33 cellular contexts compared by ENCODE assay signal in genomic region chr12:100940503-100940902, GRCh38.
DNase-seq lines count a peak whose midpoint lies in the region; ATAC-seq, FAIRE-seq and TF ChIP-seq lines count a peak whose summit lies in the region.
"Had no signal": no experiment of that assay in that cellular context is flagged by ENCODE, and none has a peak within 500 bp of the region (broad histone marks: within the 10 kb centered on the region; RNA-seq: fewer than 3 reads in every experiment).

No MANE protein-coding gene starts in this region.

- H3K14ac ChIP-seq in neuronal stem cell (ENCODE audit: low read length): no peak overlapping the region

- no peak for TF ChIP-seq POLR2A in GM12891 (IDR thresholded peaks at IDR 0.05; ENCODE audit: low read depth, low read length)

- no peak overlapping the region for H3K9ac ChIP-seq in neuronal stem cell (ENCODE audit: low read depth, low read length, poor library complexity)
- H3K9ac ChIP-seq: BLaER1; BLaER1 treated with 17β-estradiol and CSF1 and Interleukin-3, amounts not matched to agents 10 nM and 100 nM had no signal

- no peak overlapping the region for H4K8ac ChIP-seq in neuronal stem cell (ENCODE audit: low read depth, low read length)

- H3K27me3 ChIP-seq in left lung (no peaks in the 10 kb centered on the region), lung (ENCODE audit: control insufficient read depth, insufficient read depth) (no peaks in the 10 kb centered on the region), neuronal stem cell (ENCODE audit: control insufficient read depth in 3 of 3, insufficient read depth in 3 of 3, low read depth in 1 of 3, low read length in 3 of 3) (no peaks in the 10 kb centered on the region)
- H3K27me3 ChIP-seq: BE2C; BLaER1; BLaER1 treated with 17β-estradiol and CSF1 and Interleukin-3, amounts not matched to agents 10 nM and 100 nM had no signal

- no peak overlapping the region for H2AFZ ChIP-seq in neuronal stem cell (ENCODE audit: low read length)

- H2BK5ac ChIP-seq in neuronal stem cell (ENCODE audit: low read length): no peak overlapping the region

- no peak overlapping the region for H3K4ac ChIP-seq in neuronal stem cell (ENCODE audit: low read length)

- no peak overlapping the region for H2BK15ac ChIP-seq in neuronal stem cell (ENCODE audit: low read length)

- no peaks in the 10 kb centered on the region for H3K36me3 ChIP-seq in left lung
- H3K36me3 ChIP-seq in lung (ENCODE audit: control insufficient read depth in 2 of 2, insufficient read depth in 2 of 2, low read length in 2 of 2): no peaks in the 10 kb centered on the region
- H3K36me3 ChIP-seq in neuronal stem cell (replicated peaks in 1 of 2; ENCODE audit: control insufficient read depth in 2 of 2, insufficient read depth in 2 of 2, low read length in 2 of 2): no peaks in the 10 kb centered on the region
- H3K36me3 ChIP-seq: BE2C; BLaER1; BLaER1 treated with 17β-estradiol and CSF1 and Interleukin-3, amounts not matched to agents 10 nM and 100 nM had no signal

- H3K23ac ChIP-seq in neuronal stem cell (ENCODE audit: low read depth, low read length, poor library complexity): no peak overlapping the region

- no peak overlapping the region for H3K18ac ChIP-seq in neuronal stem cell (ENCODE audit: low read length)

- H3K4me3 ChIP-seq in left lung: no peak overlapping the region
- H3K4me3 ChIP-seq in lung: no peak overlapping the region
- no peak overlapping the region for H3K4me3 ChIP-seq in neuronal stem cell (ENCODE audit: low read length in 2 of 2)
- H3K4me3 ChIP-seq: A549; BLaER1; BLaER1 treated with 17β-estradiol and CSF1 and Interleukin-3, amounts not matched to agents 10 nM and 100 nM had no signal

- no peak overlapping the region for H3K4me2 ChIP-seq in neuronal stem cell (ENCODE audit: insufficient read depth, low read length, poor library complexity, severe bottlenecking)
- H3K4me2 ChIP-seq: A549; BLaER1; BLaER1 treated with 17β-estradiol and CSF1 and Interleukin-3, amounts not matched to agents 10 nM and 100 nM had no signal

- H4K91ac ChIP-seq in neuronal stem cell (ENCODE audit: low read depth, low read length, poor library complexity): no peak overlapping the region

- FAIRE-seq in GM12891 (lab: Jason Lieb, UNC): no peak
- FAIRE-seq: A204.1, A549, D721Med had no signal

- TF ChIP-seq CTCF in left lung (IDR thresholded peaks at IDR 0.05) (no peak), lung (IDR thresholded peaks at IDR 0.05; ENCODE audit: control extremely low read depth, extremely low read depth) (no peak)

- H3K9me3 ChIP-seq in left lung: no peaks in the 10 kb centered on the region
- H3K9me3 ChIP-seq in lung (ENCODE audit: control insufficient read depth in 2 of 2, insufficient read depth in 1 of 2, low read length in 1 of 2): no peaks in the 10 kb centered on the region
- no peaks in the 10 kb centered on the region for H3K9me3 ChIP-seq in neuronal stem cell (replicated peaks in 1 of 2; ENCODE audit: control insufficient read depth in 2 of 2, insufficient read depth in 1 of 2, low read depth in 1 of 2, low read length in 2 of 2)
- H3K9me3 ChIP-seq: A549; BE2C; BLaER1; BLaER1 treated with 17β-estradiol and CSF1 and Interleukin-3, amounts not matched to agents 10 nM and 100 nM; Caco-2 had no signal

- H2BK12ac ChIP-seq in neuronal stem cell (ENCODE audit: low read length): no peak overlapping the region

- peak; percentile 87 for DNase-seq in DMS79 (lab: John Stamatoyannopoulos, UW)
- DNase-seq in DMS79 treated with DMSO at 0.1 percent for 48 hours (lab: John Stamatoyannopoulos, UW): peak; percentile 92
- DNase-seq in left lung: no peak
- DNase-seq in lung (ENCODE audit: low spot score): no peak
- DNase-seq in neuronal stem cell (ENCODE audit: low spot score): no peak
- DNase-seq in GM12891 (ENCODE audit: insufficient read length, low spot score): no peak
- DNase-seq: 8988T; ACHN; AML-193; BE2C; C1 segment of cervical spinal cord; Caco-2; Calu3; CD4-positive, alpha-beta memory T cell; CD4-positive, alpha-beta T cell; CD4-positive, CD25-positive, alpha-beta regulatory T cell; CD8-positive, alpha-beta memory T cell; CD8-positive, alpha-beta T cell; COR-L47; DMS 273 treated with DMSO at 0.1 percent for 48 hours; DMS153; DMS53; DND-41; EL had no signal

- H3K79me1 ChIP-seq in neuronal stem cell (ENCODE audit: low read depth, low read length): no peaks in the 10 kb centered on the region

- no peak overlapping the region for H2AK5ac ChIP-seq in neuronal stem cell (ENCODE audit: low read depth, low read length)

- WGBS in lung, 2 donors: 59 to 91% methylated on average over 2 of the region's 2 CpGs
- no CpG with 5 or more reads among the region's 2 CpGs for WGBS in neuronal stem cell (ENCODE audit: extremely low coverage in 2 of 2, insufficient read length in 2 of 2, insufficient replicate concordance in 1 of 2), 2 donors

- intact Hi-C loops in left lung (cut with DNase I): no loop called here

- ATAC-seq in left lung (peak; percentile 77), lung (ENCODE audit: insufficient read depth, low FRiP score) (peak; percentile 66), GM21825 (IDR thresholded peaks at IDR 0.05; ENCODE audit: unreplicated experiment) (no peak), GM21786 (IDR thresholded peaks at IDR 0.05; ENCODE audit: unreplicated experiment) (no peak)
- ATAC-seq: A549; CD8-positive, alpha-beta T cell had no signal

- H3K4me1 ChIP-seq in left lung: no peaks in the 10 kb centered on the region
- H3K4me1 ChIP-seq in lung (ENCODE audit: control insufficient read depth in 2 of 2, insufficient read depth in 2 of 2, low read length in 2 of 2): no peaks in the 10 kb centered on the region
- H3K4me1 ChIP-seq in neuronal stem cell (ENCODE audit: control insufficient read depth in 2 of 2, insufficient read depth in 1 of 2, low read depth in 1 of 2, low read length in 2 of 2): no peaks in the 10 kb centered on the region
- H3K4me1 ChIP-seq: A549; BE2C; BLaER1; BLaER1 treated with 17β-estradiol and CSF1 and Interleukin-3, amounts not matched to agents 10 nM and 100 nM; Caco-2 had no signal

- no peak overlapping the region for H2BK120ac ChIP-seq in neuronal stem cell (ENCODE audit: low read depth, low read length)

- H3K27ac ChIP-seq in left lung (no peak overlapping the region), lung (ENCODE audit: low read depth in 1 of 2, low read length in 1 of 2) (no peak overlapping the region), neuronal stem cell (replicated peaks; ENCODE audit: low read length) (no peak overlapping the region)
- H3K27ac ChIP-seq: 22Rv1; A549; BLaER1; BLaER1 treated with 17β-estradiol and CSF1 and Interleukin-3, amounts not matched to agents 10 nM and 100 nM; C4-2B had no signal

TF ChIP-seq in GM12891, 5 proteins besides CTCF, POLR2A, EP300 and RAD21:
- TF ChIP-seq POU2F2 (IDR thresholded peaks at IDR 0.05; ENCODE audit: low read depth, low read length) (no peak), SPI1 (IDR thresholded peaks at IDR 0.05; ENCODE audit: low read depth, low read length) (no peak), PAX5 (IDR thresholded peaks at IDR 0.05; ENCODE audit: insufficient read depth, low read length, severe bottlenecking) (no peak), TAF1 (IDR thresholded peaks at IDR 0.05; ENCODE audit: low read depth, low read length) (no peak), POLR2AphosphoS5 (IDR thresholded peaks at IDR 0.05; ENCODE audit: low read depth, low read length) (no peak)

Comparison
In these comparisons a context has a peak if more than half of its experiments do, and no peak if none do; other contexts are left out.
1. DNase-seq: peak in DMS79 (single experiment) and DMS79 treated with DMSO at 0.1 percent for 48 hours (single experiment); none in left lung (0 of 2), lung (single experiment), neuronal stem cell (single experiment) and GM12891 (single experiment).
2. ATAC-seq: peak in left lung (single experiment) and lung (single experiment); none in GM21825 (single experiment) and GM21786 (single experiment).